Comparison of ENCODE assay signal across 9 cellular contexts in the genomic region with DNA sequence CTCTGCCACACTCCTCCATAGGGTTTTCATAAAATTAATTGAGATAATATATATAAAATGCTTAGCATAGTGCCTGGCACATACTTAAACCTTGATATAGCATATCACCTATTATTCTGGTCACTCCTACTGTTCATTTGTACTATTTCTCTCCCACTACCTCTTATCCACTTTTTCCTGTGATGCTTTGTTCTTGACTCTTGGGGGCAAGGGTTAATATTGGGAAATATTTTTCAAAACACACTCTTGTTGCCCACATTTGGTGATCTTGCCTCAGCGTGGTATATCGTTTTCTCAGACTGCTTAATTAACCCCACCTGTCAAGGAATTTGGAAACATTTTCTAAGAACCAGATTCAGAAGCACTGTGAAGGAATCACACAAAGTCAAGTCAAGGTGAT. TPM values are rescaled to one million over a fixed set of nuclear protein-coding genes. Genes with fewer than 3 reads are reported as not detected.
"Had no signal": no experiment of that assay in that cellular context is flagged by ENCODE, and none has a peak within 500 bp of the region (broad histone marks: within the 10 kb centered on the region; RNA-seq: fewer than 3 reads in every experiment).

No MANE protein-coding gene starts in this region.

- ATAC-seq: K562 had no signal

- DNase-seq: IMR-90, KBM-7, KG1 had no signal

- FAIRE-seq: HTR-8/SVneo, K562 had no signal

- H3K27ac ChIP-seq: HL-60 had no signal

- H3K4me3 ChIP-seq: K562 had no signal

RNA-seq across cellular contexts. Expression of gene SERPINA7, which starts 16.3 kb away (rescaled TPM):
- total RNA-seq: HT-29, HT1080, IMR-90, K562 had no signal
- polyA plus RNA-seq: IgD-negative memory B cell, IMR-90, K562 had no signal
